Comparison of ENCODE assay signal across 8 cellular contexts in the genomic region with DNA sequence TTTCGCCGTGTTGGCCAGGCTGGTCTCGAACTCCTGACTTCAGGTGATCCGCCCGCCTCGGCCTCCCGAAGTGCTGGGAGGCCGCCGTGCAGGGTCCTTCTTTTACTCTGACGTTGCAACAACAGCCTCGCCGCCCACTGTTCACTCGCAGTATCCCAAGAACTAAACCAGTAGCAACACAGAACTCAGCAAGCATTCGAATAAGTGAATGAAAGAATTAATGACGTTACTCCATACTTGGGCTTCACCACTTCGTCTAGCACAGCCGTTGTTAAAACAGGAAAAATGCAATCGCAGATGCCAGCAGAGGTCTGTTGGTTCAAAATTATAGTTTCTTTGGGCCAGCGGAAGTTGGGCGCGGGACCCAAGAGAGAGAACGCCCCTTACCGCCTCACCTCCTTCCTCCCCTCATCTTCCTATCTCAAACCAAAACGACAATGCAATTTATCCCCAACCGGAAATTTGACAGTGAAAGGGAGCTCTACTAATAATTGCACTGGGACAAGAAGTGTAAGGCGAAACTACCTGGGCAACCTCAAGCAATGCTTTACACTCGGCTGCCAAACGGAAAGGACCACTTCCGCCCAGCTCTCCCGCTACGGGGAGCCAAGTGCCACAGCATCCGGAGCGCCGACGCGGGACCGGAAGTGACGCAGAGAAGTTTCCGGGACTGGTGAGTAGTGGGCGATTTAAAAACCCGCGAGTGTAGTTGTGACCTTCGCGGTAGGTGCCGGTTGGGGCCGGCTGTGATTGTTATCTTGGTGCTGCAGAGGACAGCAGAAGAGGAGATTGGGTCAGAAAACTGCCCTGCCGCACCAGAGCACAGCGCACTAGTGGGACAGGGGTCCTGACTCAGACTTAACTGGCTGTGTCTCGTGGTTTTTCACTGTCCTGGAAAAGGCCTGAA. TPM values are rescaled to one million over a fixed set of nuclear protein-coding genes. Genes with fewer than 3 reads are reported as not detected.
DNase-seq lines count a peak whose midpoint lies in the region; ATAC-seq and TF ChIP-seq lines count a peak whose summit lies in the region.

A gene with protein sequence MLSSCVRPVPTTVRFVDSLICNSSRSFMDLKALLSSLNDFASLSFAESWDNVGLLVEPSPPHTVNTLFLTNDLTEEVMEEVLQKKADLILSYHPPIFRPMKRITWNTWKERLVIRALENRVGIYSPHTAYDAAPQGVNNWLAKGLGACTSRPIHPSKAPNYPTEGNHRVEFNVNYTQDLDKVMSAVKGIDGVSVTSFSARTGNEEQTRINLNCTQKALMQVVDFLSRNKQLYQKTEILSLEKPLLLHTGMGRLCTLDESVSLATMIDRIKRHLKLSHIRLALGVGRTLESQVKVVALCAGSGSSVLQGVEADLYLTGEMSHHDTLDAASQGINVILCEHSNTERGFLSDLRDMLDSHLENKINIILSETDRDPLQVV (plus strand): TSS at position 653 of the 907 bp plus-strand sequence. CDS start 2,573 bp downstream, outside the sequence.
Gene PPIL3 (minus strand): TSS at position 359 of the 907 bp plus-strand sequence. CDS start 1,462 bp downstream, outside the sequence.

- peak; percentile 89 for DNase-seq in GM13976 (ENCODE audit: low spot score)
- peak; percentile 97 for DNase-seq in NCI-H1694 (lab: John Stamatoyannopoulos, UW)
- peak; percentile 97 for DNase-seq in amniotic stem cell (lab: John Stamatoyannopoulos, UW)
- DNase-seq in left cardiac atrium = peak; percentile 97
- DNase-seq in progenitor cell of endocrine pancreas (ENCODE audit: low spot score, unreplicated experiment) = peak; percentile 91
- peak; percentile 97 for DNase-seq in ureter (ENCODE audit: low spot score)

- H3K9me3 Mint-ChIP-seq in T-helper 1 cell treated with Interleukin-12 subunit alpha and Interleukin-12 subunit beta and Interleukin-4 antibody, amounts not matched to agents 30 μg/mL and 1 μg/mL, for 36 hours = no peaks in the 10 kb centered on the region
- H3K9me3 Mint-ChIP-seq in progenitor cell of endocrine pancreas (ENCODE audit: low read depth) = no peaks in the 10 kb centered on the region

- no peak for TF ChIP-seq CTCF in GM13976 (IDR thresholded peaks at IDR 0.05; ENCODE audit: borderline replicate concordance, control extremely low read depth, extremely low read depth, insufficient read depth, missing control alignments)
- TF ChIP-seq CTCF in progenitor cell of endocrine pancreas (IDR thresholded peaks at IDR 0.05; ENCODE audit: unreplicated experiment) = no peak

- peak within 1 kb of the TSS; percentile 96 for H3K4me3 Mint-ChIP-seq in T-helper 1 cell treated with Interleukin-12 subunit alpha and Interleukin-12 subunit beta and Interleukin-4 antibody, amounts not matched to agents 30 μg/mL and 1 μg/mL, for 36 hours
- peak within 1 kb of the TSS; percentile 97 for H3K4me3 Mint-ChIP-seq in progenitor cell of endocrine pancreas (ENCODE audit: low read depth)

- intact Hi-C loops in left cardiac atrium (cut with DNase I) = no loop called here

- H3K4me1 Mint-ChIP-seq in T-helper 1 cell treated with Interleukin-12 subunit alpha and Interleukin-12 subunit beta and Interleukin-4 antibody, amounts not matched to agents 30 μg/mL and 1 μg/mL, for 36 hours (ENCODE audit: low read depth) = peaks cover 41% of the 10 kb centered on the region
- peaks cover 23% of the 10 kb centered on the region for H3K4me1 Mint-ChIP-seq in progenitor cell of endocrine pancreas (ENCODE audit: low read depth)

- peak within 1 kb of the TSS; percentile 98 for H3K27ac Mint-ChIP-seq in T-helper 1 cell treated with Interleukin-12 subunit alpha and Interleukin-12 subunit beta and Interleukin-4 antibody, amounts not matched to agents 30 μg/mL and 1 μg/mL, for 36 hours
- H3K27ac Mint-ChIP-seq in progenitor cell of endocrine pancreas = peak within 1 kb of the TSS; percentile 99

- ATAC-seq in HG02884 (IDR thresholded peaks at IDR 0.05; ENCODE audit: unreplicated experiment) (peak; percentile 84), left cardiac atrium (peak; percentile 98)

- in situ Hi-C loops in GM13976 (cut with MboI; ENCODE audit: low sequenced_read_pairs, unreplicated experiment) = no loop called here

- peaks cover 20% of the 10 kb centered on the region for H3K36me3 Mint-ChIP-seq in T-helper 1 cell treated with Interleukin-12 subunit alpha and Interleukin-12 subunit beta and Interleukin-4 antibody, amounts not matched to agents 30 μg/mL and 1 μg/mL, for 36 hours (ENCODE audit: low read depth)
- H3K36me3 Mint-ChIP-seq in progenitor cell of endocrine pancreas (ENCODE audit: insufficient read depth) = peaks cover 5% of the 10 kb centered on the region

- H3K27me3 Mint-ChIP-seq in T-helper 1 cell treated with Interleukin-12 subunit alpha and Interleukin-12 subunit beta and Interleukin-4 antibody, amounts not matched to agents 30 μg/mL and 1 μg/mL, for 36 hours (ENCODE audit: low read depth) = no peaks in the 10 kb centered on the region
- no peaks in the 10 kb centered on the region for H3K27me3 Mint-ChIP-seq in progenitor cell of endocrine pancreas

RNA-seq across cellular contexts. Expression of the first gene that starts in this region (rescaled TPM):
- total RNA-seq in left cardiac atrium = 10 to 100 TPM; 17.0 to 20.2 TPM
- 27.1 and 27.5 TPM in 2 replicates for total RNA-seq in progenitor cell of endocrine pancreas
- 30.8 TPM for total RNA-seq in ureter

RNA-seq across cellular contexts. Expression of gene PPIL3, which starts in this region (rescaled TPM):
- total RNA-seq in left cardiac atrium (10 to 100 TPM; 22.6 to 25.9 TPM), progenitor cell of endocrine pancreas (65.1 and 71.8 TPM in 2 replicates), ureter (30.8 TPM)

Comparison
In these comparisons a context has a peak if more than half of its experiments do, and no peak if none do; other contexts are left out.
1. Peak in every context shown above with its lines: DNase-seq and ATAC-seq.